ENCODE assay signal across 8 cellular contexts in genomic region chr3:160210799-160211221, GRCh38. TPM values are rescaled to one million over a fixed set of nuclear protein-coding genes. Genes with fewer than 3 reads are reported as not detected.
A peak's percentile ranks its signal among the peaks of the same experiment; 100 is the strongest.
DNase-seq lines count a peak whose midpoint lies in the region; ATAC-seq and TF ChIP-seq lines count a peak whose summit lies in the region.

No MANE protein-coding gene starts in this region.

- peak; percentile 47 for ATAC-seq in HG02870 (IDR thresholded peaks at IDR 0.05; ENCODE audit: unreplicated experiment)
- ATAC-seq in SK-N-SH treated with all-trans-retinoic acid at 6 μM for 48 hours = peak; percentile 74
- ATAC-seq in left lobe of liver = peak; percentile 18
- no peak for ATAC-seq in HG03378 (IDR thresholded peaks at IDR 0.05; ENCODE audit: unreplicated experiment)

- no peaks in the 10 kb centered on the region for H3K79me2 ChIP-seq in DOHH2 (ENCODE audit: control insufficient read depth, low read length)

- H3K4me3 ChIP-seq in DOHH2 (ENCODE audit: low read length) (no peak overlapping the region), prostate gland (no peak overlapping the region)

- intact Hi-C loops in prostate gland (cut with DNase I) = no loop called here

- H3K9me2 ChIP-seq in DOHH2 (replicated peaks; ENCODE audit: control insufficient read depth, low read length) = no peaks in the 10 kb centered on the region

- no peaks in the 10 kb centered on the region for H4K20me1 ChIP-seq in DOHH2 (ENCODE audit: control insufficient read depth, insufficient read depth, low read depth, low read length)

- no peaks in the 10 kb centered on the region for H3K4me1 ChIP-seq in DOHH2 (ENCODE audit: control insufficient read depth, low read length)
- H3K4me1 ChIP-seq in prostate gland (replicated peaks) = no peaks in the 10 kb centered on the region

- no peak overlapping the region for H3K27ac ChIP-seq in DOHH2 (ENCODE audit: low read depth, low read length)
- H3K27ac ChIP-seq in prostate gland = no peak overlapping the region

- no peak for DNase-seq in left lobe of liver (ENCODE audit: low spot score)
- DNase-seq in amygdala (lab: John Stamatoyannopoulos, UW) = no peak
- DNase-seq in prostate gland (ENCODE audit: low spot score) = no peak
- no peak for DNase-seq in mucosa of gallbladder (ENCODE audit: low spot score)

- H3F3A ChIP-seq in DOHH2 (ENCODE audit: control insufficient read depth, insufficient read depth) = no peaks in the 10 kb centered on the region

- H3K4me2 ChIP-seq in DOHH2 (ENCODE audit: low read length) = no peak overlapping the region

- 81% methylated on average over 1 of the region's 1 CpG for WGBS in prostate gland

- peak; percentile 18 for TF ChIP-seq CTCF in DOHH2 (IDR thresholded peaks at IDR 0.05; ENCODE audit: low read depth, low read length, poor library complexity, severe bottlenecking)
- TF ChIP-seq CTCF in prostate gland (IDR thresholded peaks at IDR 0.05) = no peak

- no peak for TF ChIP-seq POLR2A in prostate gland (IDR thresholded peaks at IDR 0.05)

- H3K36me3 ChIP-seq in DOHH2 (ENCODE audit: control insufficient read depth, low read length) (no peaks in the 10 kb centered on the region), prostate gland (no peaks in the 10 kb centered on the region)

- H3K9me3 ChIP-seq in DOHH2 (ENCODE audit: control insufficient read depth, insufficient read depth, low read length) (no peaks in the 10 kb centered on the region), prostate gland (no peaks in the 10 kb centered on the region)

- H3K27me3 ChIP-seq in DOHH2 (ENCODE audit: control insufficient read depth, low read length) (no peaks in the 10 kb centered on the region), prostate gland (replicated peaks; ENCODE audit: insufficient read depth) (no peaks in the 10 kb centered on the region)

TF ChIP-seq in SK-N-SH treated with all-trans-retinoic acid at 6 μM for 48 hours, 23 proteins besides CTCF, POLR2A, EP300 and RAD21:
- no peak for TF ChIP-seq ESRRG (CRISPR knock-in tag; IDR thresholded peaks at IDR 0.05)
- no peak for TF ChIP-seq ZC3H10 (CRISPR knock-in tag; IDR thresholded peaks at IDR 0.05)

RNA-seq across cellular contexts. Expression of gene C3orf80, which starts 14.4 kb away (rescaled TPM):
- total RNA-seq in left lobe of liver (0.10 TPM), prostate gland (under 1 TPM; 0.41 to 0.68 TPM), mucosa of gallbladder (0.55 TPM)
